Comparison of ENCODE assay signal across 9 cellular contexts in genomic region chr7:82740246-82740848, GRCh38.
DNase-seq lines count a peak whose midpoint lies in the region; ATAC-seq and TF ChIP-seq lines count a peak whose summit lies in the region.
"Had no signal": no experiment of that assay in that cellular context is flagged by ENCODE, and none has a peak within 500 bp of the region (broad histone marks: within the 10 kb centered on the region; RNA-seq: fewer than 3 reads in every experiment).

No MANE protein-coding gene starts in this region.

- H3K9ac ChIP-seq in neural progenitor cell, result no peak overlapping the region

- H3K4me1 ChIP-seq in neural progenitor cell, result peaks cover 11% of the 10 kb centered on the region

- no peaks in the 10 kb centered on the region for H3K9me3 ChIP-seq in neural progenitor cell (ENCODE audit: low read depth)

- peaks cover 3% of the 10 kb centered on the region for H3K27me3 Mint-ChIP-seq in neural progenitor cell (ENCODE audit: insufficient read depth, low read depth)

- H3K4me2 ChIP-seq in neural progenitor cell, result no peak overlapping the region

- no peaks in the 10 kb centered on the region for H3K27me3 ChIP-seq in neural progenitor cell

- H3K4me3 ChIP-seq in choroid plexus epithelial cell (ENCODE audit: low read depth, low read length), result no peak overlapping the region
- no peak overlapping the region for H3K4me3 ChIP-seq in neural progenitor cell
- H3K4me3 ChIP-seq: skin epidermis had no signal

- ATAC-seq in HG02970 (IDR thresholded peaks at IDR 0.05; ENCODE audit: low FRiP score, unreplicated experiment) (no peak), GM21723 (IDR thresholded peaks at IDR 0.05; ENCODE audit: unreplicated experiment) (no peak), GM18861 (IDR thresholded peaks at IDR 0.05; ENCODE audit: unreplicated experiment) (no peak)

- no peak overlapping the region for H2AFZ ChIP-seq in neural progenitor cell (replicated peaks)

- peaks cover 9% of the 10 kb centered on the region for H3K9me3 Mint-ChIP-seq in neural progenitor cell

- DNase-seq in EL (peak; percentile 62), HT-29 (ENCODE audit: low spot score) (peak; percentile 85), NOMO-1 (lab: John Stamatoyannopoulos, UW; ENCODE audit: unreplicated experiment in 2 of 2) (peak; percentile 47 to 64), choroid plexus epithelial cell (ENCODE audit: low read depth) (peak; percentile 87), neural progenitor cell (ENCODE audit: low spot score) (peak; percentile 78)

- no peak overlapping the region for H3K4me3 Mint-ChIP-seq in neural progenitor cell

- H4K20me1 ChIP-seq in neural progenitor cell (ENCODE audit: low read depth), result no peaks in the 10 kb centered on the region

- no peaks in the 10 kb centered on the region for H3K36me3 ChIP-seq in neural progenitor cell

- TF ChIP-seq CTCF in choroid plexus epithelial cell (conservative IDR thresholded peaks at IDR 0.05; ENCODE audit: low read depth, low read length) (peak; percentile 93), neural progenitor cell (IDR thresholded peaks at IDR 0.05) (peak; percentile 90)

- peaks cover 33% of the 10 kb centered on the region for H3K4me1 Mint-ChIP-seq in neural progenitor cell

- H3F3A ChIP-seq in neural progenitor cell (ENCODE audit: low read depth), result no peaks in the 10 kb centered on the region

- H3K27ac ChIP-seq in neural progenitor cell, result no peak overlapping the region
- H3K27ac ChIP-seq: skin epidermis had no signal

- no peaks in the 10 kb centered on the region for H3K79me2 ChIP-seq in neural progenitor cell (ENCODE audit: low read depth)

- no peak overlapping the region for H3K27ac Mint-ChIP-seq in neural progenitor cell

- peaks cover 5% of the 10 kb centered on the region for H3K36me3 Mint-ChIP-seq in neural progenitor cell
